ENCODE assay signal across 12 cellular contexts in the genomic region with DNA sequence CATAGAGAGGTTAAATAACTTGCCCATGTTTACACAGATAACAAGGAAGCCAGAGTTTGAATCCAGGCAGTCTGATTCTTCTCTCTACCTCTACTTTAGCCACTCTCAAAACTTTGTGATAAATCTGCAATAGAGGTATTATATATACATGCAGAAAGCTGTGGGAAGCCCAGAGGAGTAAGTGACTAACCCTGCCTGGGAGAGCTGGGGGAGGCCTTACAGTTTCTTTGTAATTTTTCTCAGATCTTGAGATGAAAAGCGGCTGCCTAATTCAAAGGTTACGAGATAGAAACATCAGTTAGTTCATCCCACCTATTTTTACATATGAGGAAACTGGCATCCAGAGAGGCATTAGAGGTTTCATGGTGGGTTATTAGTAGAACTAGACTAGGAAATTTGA. TPM values are rescaled to one million over a fixed set of nuclear protein-coding genes. Genes with fewer than 3 reads are reported as not detected.
A peak's percentile ranks its signal among the peaks of the same experiment; 100 is the strongest.
DNase-seq lines count a peak whose midpoint lies in the region; ATAC-seq and TF ChIP-seq lines count a peak whose summit lies in the region.
"Had no signal": no experiment of that assay in that cellular context is flagged by ENCODE, and none has a peak within 500 bp of the region (broad histone marks: within the 10 kb centered on the region; RNA-seq: fewer than 3 reads in every experiment).

No MANE protein-coding gene starts in this region.

- H3K9me3 Mint-ChIP-seq in activated CD4-positive, alpha-beta T cell treated with anti-CD3 and anti-CD28 coated beads, Interleukin-2, amount 10 ng/mL, durations not matched to agents 7 days and 5 days, result no peaks in the 10 kb centered on the region
- H3K9me3 Mint-ChIP-seq in stimulated activated naive CD8-positive, alpha-beta T cell treated with anti-CD3 and anti-CD28 coated beads, Interleukin-15, Interleukin-2, amounts not matched to agents 100 ng/mL and 50 ng/mL, for 24 hours, result no peaks in the 10 kb centered on the region
- H3K9me3 Mint-ChIP-seq: brain had no signal

- peak overlapping the region; percentile 79 for H3K27ac Mint-ChIP-seq in activated CD4-positive, alpha-beta T cell treated with anti-CD3 and anti-CD28 coated beads, Interleukin-2, amount 10 ng/mL, durations not matched to agents 7 days and 5 days
- H3K27ac Mint-ChIP-seq in stimulated activated naive CD8-positive, alpha-beta T cell treated with anti-CD3 and anti-CD28 coated beads, Interleukin-15, Interleukin-2, amounts not matched to agents 100 ng/mL and 50 ng/mL, for 24 hours, result peak overlapping the region; percentile 96

- CTCF ChIA-PET in activated CD4-positive, alpha-beta T cell treated with anti-CD3 and anti-CD28 coated beads, Interleukin-2, amount 10 ng/mL, durations not matched to agents 7 days and 5 days (lab: Charles Lee), result interaction anchor here (1.6 to 16.6 kb wide), 6 partner anchors 10 to 212 kb away, joined by 4 to 355 read pairs (median 11); a partner anchor contains a TSS

- H3K4me3 ChIP-seq in choroid plexus epithelial cell (ENCODE audit: low read depth, low read length), result no peak overlapping the region
- H3K4me3 ChIP-seq: hepatocyte had no signal

- no peak for ATAC-seq in HG02642 (IDR thresholded peaks at IDR 0.05; ENCODE audit: poor library complexity, unreplicated experiment)

- POLR2A ChIA-PET in activated CD4-positive, alpha-beta T cell treated with anti-CD3 and anti-CD28 coated beads, Interleukin-2, amount 10 ng/mL, durations not matched to agents 7 days and 5 days (lab: Charles Lee), result interaction anchor here (0.9 kb wide), 1 partner anchor 94 kb away, joined by 3 read pairs; no protein-coding TSS in a partner anchor

- H3K36me3 Mint-ChIP-seq in activated CD4-positive, alpha-beta T cell treated with anti-CD3 and anti-CD28 coated beads, Interleukin-2, amount 10 ng/mL, durations not matched to agents 7 days and 5 days (ENCODE audit: low read depth), result peaks cover 41% of the 10 kb centered on the region
- H3K36me3 Mint-ChIP-seq in stimulated activated naive CD8-positive, alpha-beta T cell treated with anti-CD3 and anti-CD28 coated beads, Interleukin-15, Interleukin-2, amounts not matched to agents 100 ng/mL and 50 ng/mL, for 24 hours (ENCODE audit: low read depth), result peaks cover 11% of the 10 kb centered on the region

- H3K4me1 Mint-ChIP-seq in activated CD4-positive, alpha-beta T cell treated with anti-CD3 and anti-CD28 coated beads, Interleukin-2, amount 10 ng/mL, durations not matched to agents 7 days and 5 days, result peaks cover 70% of the 10 kb centered on the region
- peaks cover 82% of the 10 kb centered on the region for H3K4me1 Mint-ChIP-seq in stimulated activated naive CD8-positive, alpha-beta T cell treated with anti-CD3 and anti-CD28 coated beads, Interleukin-15, Interleukin-2, amounts not matched to agents 100 ng/mL and 50 ng/mL, for 24 hours (ENCODE audit: low read depth)

- H3K27me3 Mint-ChIP-seq in activated CD4-positive, alpha-beta T cell treated with anti-CD3 and anti-CD28 coated beads, Interleukin-2, amount 10 ng/mL, durations not matched to agents 7 days and 5 days, result no peaks in the 10 kb centered on the region
- no peaks in the 10 kb centered on the region for H3K27me3 Mint-ChIP-seq in stimulated activated naive CD8-positive, alpha-beta T cell treated with anti-CD3 and anti-CD28 coated beads, Interleukin-15, Interleukin-2, amounts not matched to agents 100 ng/mL and 50 ng/mL, for 24 hours
- H3K27me3 Mint-ChIP-seq: brain had no signal

- TF ChIP-seq CTCF in choroid plexus epithelial cell (conservative IDR thresholded peaks at IDR 0.05; ENCODE audit: low read depth, low read length), result no peak

- DNase-seq in activated CD4-positive, alpha-beta T cell treated with anti-CD3 and anti-CD28 coated beads for 4 hours, result peak; percentile 57 to 61
- DNase-seq in activated CD4-positive, alpha-beta T cell treated with anti-CD3 and anti-CD28 coated beads for 1 hour, result no peak
- DNase-seq in activated CD4-positive, alpha-beta T cell treated with anti-CD3 and anti-CD28 coated beads, Interleukin-2, amount 10 ng/mL, durations not matched to agents 7 days and 5 days, result peak; percentile 22
- DNase-seq in choroid plexus epithelial cell (ENCODE audit: low read depth) (peak; percentile 30), T1000 (lab: John Stamatoyannopoulos, UW) (no peak), HuH-7.5 (ENCODE audit: low spot score) (no peak)
- DNase-seq: NCI-H226, trophoblast cell had no signal

- peak overlapping the region; percentile 98 for H3K4me3 Mint-ChIP-seq in activated CD4-positive, alpha-beta T cell treated with anti-CD3 and anti-CD28 coated beads, Interleukin-2, amount 10 ng/mL, durations not matched to agents 7 days and 5 days
- H3K4me3 Mint-ChIP-seq in stimulated activated naive CD8-positive, alpha-beta T cell treated with anti-CD3 and anti-CD28 coated beads, Interleukin-15, Interleukin-2, amounts not matched to agents 100 ng/mL and 50 ng/mL, for 24 hours, result peak overlapping the region; percentile 96

RNA-seq across cellular contexts. Expression of a gene that starts 4.9 kb away (rescaled TPM):
- 100 to 1,000 TPM; 103 to 108 TPM for total RNA-seq in activated CD4-positive, alpha-beta T cell treated with anti-CD3 and anti-CD28 coated beads, Interleukin-2, amount 10 ng/mL, durations not matched to agents 7 days and 5 days

RNA-seq across cellular contexts. Expression of a gene that starts 19.6 kb away (rescaled TPM):
- total RNA-seq in activated CD4-positive, alpha-beta T cell treated with anti-CD3 and anti-CD28 coated beads, Interleukin-2, amount 10 ng/mL, durations not matched to agents 7 days and 5 days, result 100 to 1,000 TPM; 158 to 172 TPM

RNA-seq across cellular contexts. Expression of a gene that starts 52.0 kb away (rescaled TPM):
- total RNA-seq in activated CD4-positive, alpha-beta T cell treated with anti-CD3 and anti-CD28 coated beads, Interleukin-2, amount 10 ng/mL, durations not matched to agents 7 days and 5 days, result 10 to 100 TPM; 30.0 to 30.9 TPM

Comparison
In these comparisons a context has a peak if more than half of its experiments do, and no peak if none do; other contexts are left out.
1. DNase-seq: peak in activated CD4-positive, alpha-beta T cell treated with anti-CD3 and anti-CD28 coated beads for 4 hours (2 of 2), activated CD4-positive, alpha-beta T cell treated with anti-CD3 and anti-CD28 coated beads, Interleukin-2, amount 10 ng/mL, durations not matched to agents 7 days and 5 days (single experiment) and choroid plexus epithelial cell (single experiment); none in activated CD4-positive, alpha-beta T cell treated with anti-CD3 and anti-CD28 coated beads for 1 hour (single experiment), T1000 (single experiment) and HuH-7.5 (single experiment).